In the genomic region with DNA sequence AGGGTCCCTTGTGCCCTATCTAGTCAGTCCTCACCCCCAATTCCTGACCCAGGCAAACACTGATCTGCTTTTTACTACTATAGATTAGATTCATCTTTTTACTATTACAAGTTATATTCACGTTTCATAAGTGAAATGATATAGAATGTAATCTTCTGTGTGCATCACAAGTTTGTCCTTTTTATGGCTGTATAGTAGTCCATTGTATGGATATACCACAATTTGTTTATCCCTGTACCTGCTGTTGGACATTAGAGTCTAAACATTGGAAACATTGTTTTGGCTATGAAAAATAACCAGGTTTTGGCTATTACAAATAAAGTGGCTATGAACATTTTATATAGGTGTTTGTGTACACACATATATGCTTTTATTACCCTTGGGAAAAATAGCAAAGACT, we compare ENCODE assay signal across 28 cellular contexts.
"Had no signal": no experiment of that assay in that cellular context is flagged by ENCODE, and none has a peak within 500 bp of the region (broad histone marks: within the 10 kb centered on the region; RNA-seq: fewer than 3 reads in every experiment).

No MANE protein-coding gene starts in this region.

- H3K36me3 ChIP-seq: neural progenitor cell, ovary, right lobe of liver, sigmoid colon, stomach, thoracic aorta, thyroid gland, upper lobe of left lung, vagina had no signal

- ATAC-seq: psoas muscle; right cardiac atrium; right lobe of liver; stimulated activated effector memory CD8-positive, alpha-beta T cell treated with anti-CD3 and anti-CD28 coated beads, Interleukin-12 subunit alpha, Interleukin-12 subunit beta, amount 100 ng/mL, for 72 hours; stimulated activated naive B cell treated with anti-CD40 and anti-IgM and Interleukin-4, amounts not matched to agents 10 μg/mL and 1 μg/mL and 100 μg/mL, for 72 hours had no signal

- H3K4me3 Mint-ChIP-seq: nephron; neural progenitor cell; stimulated activated effector memory CD8-positive, alpha-beta T cell treated with anti-CD3 and anti-CD28 coated beads, Interleukin-12 subunit alpha, Interleukin-12 subunit beta, amount 100 ng/mL, for 72 hours; stimulated activated naive B cell treated with anti-CD40 and anti-IgM and Interleukin-4, amounts not matched to agents 10 μg/mL and 1 μg/mL and 100 μg/mL, for 72 hours; stimulated activated naive CD8-positive, alpha-beta T cell treated with anti-CD3 and anti-CD28 coated beads, Interleukin-15, Interleukin-2, amounts not matched to agents 100 ng/mL and 50 ng/mL, for 24 hours had no signal

- H3K27me3 Mint-ChIP-seq: progenitor cell of endocrine pancreas had no signal

- H3K27ac Mint-ChIP-seq: nephron; neural progenitor cell; progenitor cell of endocrine pancreas; stimulated activated effector memory CD8-positive, alpha-beta T cell treated with anti-CD3 and anti-CD28 coated beads, Interleukin-12 subunit alpha, Interleukin-12 subunit beta, amount 100 ng/mL, for 72 hours; stimulated activated naive B cell treated with anti-CD40 and anti-IgM and Interleukin-4, amounts not matched to agents 10 μg/mL and 1 μg/mL and 100 μg/mL, for 72 hours; stimulated activated naive CD8-positive, alpha-beta T cell treated with anti-CD3 and anti-CD28 coated beads, Interleukin-15, Interleukin-2, amounts not matched to agents 100 ng/mL and 50 ng/mL, for 24 hours had no signal

- H3K4me1 Mint-ChIP-seq: nephron; neural progenitor cell; stimulated activated effector memory CD8-positive, alpha-beta T cell treated with anti-CD3 and anti-CD28 coated beads, Interleukin-12 subunit alpha, Interleukin-12 subunit beta, amount 100 ng/mL, for 72 hours; stimulated activated naive B cell treated with anti-CD40 and anti-IgM and Interleukin-4, amounts not matched to agents 10 μg/mL and 1 μg/mL and 100 μg/mL, for 72 hours had no signal

- FAIRE-seq: small intestine, urothelium cell line had no signal

- H3K27ac ChIP-seq: neural progenitor cell, ovary, parathyroid adenoma, psoas muscle, right lobe of liver, sigmoid colon, stomach, thoracic aorta, thyroid gland, tibial nerve, upper lobe of left lung, vagina had no signal

- H3K9me3 ChIP-seq: ovary, right lobe of liver, thoracic aorta, thyroid gland, vagina had no signal

- H3K4me3 ChIP-seq: neural progenitor cell, ovary, psoas muscle, right lobe of liver, sigmoid colon, stomach, thoracic aorta, thyroid gland, tibial nerve, upper lobe of left lung, vagina had no signal

- H3K36me3 Mint-ChIP-seq: neural progenitor cell; stimulated activated effector memory CD8-positive, alpha-beta T cell treated with anti-CD3 and anti-CD28 coated beads, Interleukin-12 subunit alpha, Interleukin-12 subunit beta, amount 100 ng/mL, for 72 hours had no signal

- H3K27me3 ChIP-seq: neural progenitor cell, ovary, right lobe of liver, sigmoid colon, stomach, thyroid gland, tibial nerve, upper lobe of left lung, vagina had no signal

- H3K4me2 ChIP-seq: neural progenitor cell had no signal

- H3K4me1 ChIP-seq: neural progenitor cell, parathyroid adenoma, psoas muscle, right lobe of liver, sigmoid colon, stomach, thyroid gland, tibial nerve, upper lobe of left lung, vagina had no signal

- H3K9ac ChIP-seq: neural progenitor cell, parathyroid adenoma had no signal

- H3K79me2 ChIP-seq: parathyroid adenoma had no signal

- H3K9me3 Mint-ChIP-seq: stimulated activated effector memory CD8-positive, alpha-beta T cell treated with anti-CD3 and anti-CD28 coated beads, Interleukin-12 subunit alpha, Interleukin-12 subunit beta, amount 100 ng/mL, for 72 hours had no signal

- H2AFZ ChIP-seq: neural progenitor cell, parathyroid adenoma had no signal

- DNase-seq: occipital lobe; ovary; posterior cingulate gyrus; psoas muscle; right cardiac atrium; right lobe of liver; sigmoid colon; small intestine; stimulated activated CD4-positive, alpha-beta T cell treated with anti-CD3 and anti-CD28 coated beads, Interleukin-15, amount 100 ng/mL, for 24 hours; stimulated activated CD4-positive, alpha-beta T cell treated with anti-CD3 and anti-CD28 coated beads, Interleukin-2, amount 100 ng/mL, for 24 hours; stimulated activated CD4-positive, alpha-beta T cell treated with anti-CD3 and anti-CD28 coated beads, Interleukin-2, amount 100 ng/mL, for 48 hours; stimulated activated CD4-positive, alpha-beta T cell treated with anti-CD3 and anti-CD28 coated beads, Interleukin-4, amount 100 ng/mL, for 24 hours; stimulated activated naive B cell treated with anti-CD40 and anti-IgM and Interleukin-4, amounts not matched to agents 10 μg/mL and 1 μg/mL and 100 μg/mL, for 72 hours; stimulated activated naive CD4-positive, alpha-beta T cell treated with Interleukin-2 at 50 U/mL for 16 hours; stomach; thyroid gland; trophoblast cell; upper lobe of left lung had no signal
